Comparison of ENCODE assay signal across 9 cellular contexts in the genomic region with DNA sequence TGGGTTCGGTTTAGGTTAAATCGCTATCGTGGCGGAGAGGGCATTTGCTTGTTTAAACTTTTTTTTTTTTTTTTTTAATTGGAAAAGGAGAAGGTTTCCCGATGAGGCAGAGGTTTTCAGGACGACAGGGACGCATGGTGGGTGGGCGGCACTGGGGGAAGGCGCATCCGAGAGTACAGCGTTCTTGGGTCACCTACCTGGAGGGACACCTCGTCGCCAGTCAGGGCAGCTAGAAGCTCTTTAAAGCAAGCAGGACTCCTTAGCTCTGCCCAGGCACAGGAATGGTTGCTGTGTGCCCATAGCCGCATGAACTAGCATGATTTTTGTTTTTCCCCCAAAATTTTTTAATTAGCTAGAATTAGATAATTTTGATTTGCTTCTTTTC. TPM values are rescaled to one million over a fixed set of nuclear protein-coding genes. Genes with fewer than 3 reads are reported as not detected.
DNase-seq lines count a peak whose midpoint lies in the region; ATAC-seq and TF ChIP-seq lines count a peak whose summit lies in the region.
"Had no signal": no experiment of that assay in that cellular context is flagged by ENCODE, and none has a peak within 500 bp of the region (broad histone marks: within the 10 kb centered on the region; RNA-seq: fewer than 3 reads in every experiment).

No MANE protein-coding gene starts in this region.

- DNase-seq in endothelial cell (ENCODE audit: low spot score): no peak
- DNase-seq in neural progenitor cell (ENCODE audit: low spot score): peak; percentile 29
- DNase-seq in PC-9: no peak

- H4K20me1 ChIP-seq in BLaER1 (peaks cover 40% of the 10 kb centered on the region), Loucy (ENCODE audit: insufficient read depth, low read length, poor library complexity, severe bottlenecking) (peaks cover 9% of the 10 kb centered on the region), neural progenitor cell (ENCODE audit: low read depth) (peaks cover 20% of the 10 kb centered on the region), PC-9 (ENCODE audit: insufficient read depth) (no peaks in the 10 kb centered on the region; the same call in 1 of the 2 replicates)

- H3K9me3 ChIP-seq in BLaER1 (no peaks in the 10 kb centered on the region), Loucy (ENCODE audit: insufficient read depth, low read depth, low read length) (no peaks in the 10 kb centered on the region), neural progenitor cell (ENCODE audit: low read depth) (no peaks in the 10 kb centered on the region), PC-9 (ENCODE audit: insufficient read depth, low read depth) (no peaks in the 10 kb centered on the region)

- H3K9me3 Mint-ChIP-seq in endothelial cell (ENCODE audit: unreplicated experiment) (no peaks in the 10 kb centered on the region), neural progenitor cell (no peaks in the 10 kb centered on the region)

- H3K9ac ChIP-seq in BLaER1: peak overlapping the region; percentile 93
- peak overlapping the region; percentile 81 for H3K9ac ChIP-seq in Loucy (ENCODE audit: low read depth, low read length, poor library complexity, severe bottlenecking)
- H3K9ac ChIP-seq in neural progenitor cell: no peak overlapping the region

- ATAC-seq in GM18907 (IDR thresholded peaks at IDR 0.05; ENCODE audit: unreplicated experiment) (no peak), HG03354 (IDR thresholded peaks at IDR 0.05; ENCODE audit: poor library complexity, severe bottlenecking, unreplicated experiment) (no peak), HG02588 (IDR thresholded peaks at IDR 0.05; ENCODE audit: unreplicated experiment) (no peak)

- H3K4me3 Mint-ChIP-seq in endothelial cell (ENCODE audit: unreplicated experiment) (peak overlapping the region; percentile 82), neural progenitor cell (peak overlapping the region; percentile 84)

- POLR2A ChIA-PET in PC-9 (lab: Charles Lee; ENCODE audit: unreplicated experiment): interaction anchor here (0.6 kb wide), 1 partner anchor 91 kb away, joined by 3 read pairs; no protein-coding TSS in a partner anchor

- BruUV-seq in PC-9 (replicated peaks; lab: Mats Ljungman, UMichigan): no TSS peak

- H3K27me3 Mint-ChIP-seq in endothelial cell (ENCODE audit: unreplicated experiment) (peaks cover 12% of the 10 kb centered on the region), neural progenitor cell (ENCODE audit: insufficient read depth, low read depth) (peaks cover 22% of the 10 kb centered on the region)

- no peaks in the 10 kb centered on the region for H3K27me3 ChIP-seq in BLaER1
- H3K27me3 ChIP-seq in Loucy (ENCODE audit: insufficient read depth, low read length, poor library complexity, severe bottlenecking): no peaks in the 10 kb centered on the region
- peaks cover 77% of the 10 kb centered on the region for H3K27me3 ChIP-seq in neural progenitor cell
- peaks cover 65% of the 10 kb centered on the region for H3K27me3 ChIP-seq in PC-9 (ENCODE audit: insufficient read depth, low read depth)

- peak overlapping the region; percentile 93 for H3K27ac ChIP-seq in BLaER1
- no peak overlapping the region for H3K27ac ChIP-seq in neural progenitor cell
- H3K27ac ChIP-seq in PC-9: no peak overlapping the region

- peaks cover 48% of the 10 kb centered on the region for H3K4me1 Mint-ChIP-seq in endothelial cell (ENCODE audit: unreplicated experiment)
- peaks cover 46% of the 10 kb centered on the region for H3K4me1 Mint-ChIP-seq in neural progenitor cell

- peak overlapping the region; percentile 97 for H3K4me2 ChIP-seq in BLaER1
- H3K4me2 ChIP-seq in Loucy (ENCODE audit: low read depth, low read length, poor library complexity, severe bottlenecking): peak overlapping the region; percentile 94
- H3K4me2 ChIP-seq in neural progenitor cell: peak overlapping the region; percentile 95
- no peak overlapping the region for H3K4me2 ChIP-seq in PC-9

- CTCF ChIA-PET in PC-9 (lab: Charles Lee): no interaction called here

- intact Hi-C loops in PC-9 (cut with micrococcal nuclease; ENCODE audit: unreplicated experiment): no loop called here

- TF ChIP-seq CTCF in Loucy (conservative IDR thresholded peaks at IDR 0.05; ENCODE audit: low read length) (no peak), endothelial cell (IDR thresholded peaks at IDR 0.05; ENCODE audit: unreplicated experiment) (no peak), neural progenitor cell (IDR thresholded peaks at IDR 0.05) (no peak), PC-9 (conservative IDR thresholded peaks at IDR 0.05) (no peak)

- H2AFZ ChIP-seq in Loucy (ENCODE audit: low read length): peak overlapping the region; percentile 83
- no peak overlapping the region for H2AFZ ChIP-seq in neural progenitor cell (replicated peaks)
- H2AFZ ChIP-seq in PC-9: no peak overlapping the region

- H3K79me2 ChIP-seq in Loucy (ENCODE audit: insufficient read depth, low read length) (peaks cover 59% of the 10 kb centered on the region), neural progenitor cell (ENCODE audit: low read depth) (no peaks in the 10 kb centered on the region), PC-9 (ENCODE audit: low read depth) (no peaks in the 10 kb centered on the region)

- H3K9me2 ChIP-seq in Loucy (replicated peaks; ENCODE audit: low read depth, low read length) (no peaks in the 10 kb centered on the region), PC-9 (ENCODE audit: insufficient read depth) (no peaks in the 10 kb centered on the region)

- peaks cover 13% of the 10 kb centered on the region for H3K36me3 ChIP-seq in BLaER1
- H3K36me3 ChIP-seq in Loucy (ENCODE audit: insufficient read depth, low read length): no peaks in the 10 kb centered on the region
- no peaks in the 10 kb centered on the region for H3K36me3 ChIP-seq in neural progenitor cell
- H3K36me3 ChIP-seq in PC-9 (ENCODE audit: low read depth): no peaks in the 10 kb centered on the region

- peak overlapping the region; percentile 17 for H3K27ac Mint-ChIP-seq in endothelial cell (ENCODE audit: unreplicated experiment)
- no peak overlapping the region for H3K27ac Mint-ChIP-seq in neural progenitor cell

- H3K4me1 ChIP-seq in BLaER1 (peaks cover 65% of the 10 kb centered on the region), Loucy (ENCODE audit: insufficient read depth, low read length, poor library complexity, severe bottlenecking) (peaks cover 62% of the 10 kb centered on the region), neural progenitor cell (peaks cover 30% of the 10 kb centered on the region), PC-9 (replicated peaks; ENCODE audit: insufficient read depth) (no peaks in the 10 kb centered on the region)

- peaks cover 7% of the 10 kb centered on the region for H3K36me3 Mint-ChIP-seq in endothelial cell (ENCODE audit: low read depth, unreplicated experiment)
- no peaks in the 10 kb centered on the region for H3K36me3 Mint-ChIP-seq in neural progenitor cell

- H3K4me3 ChIP-seq in BLaER1 (peak overlapping the region; percentile 96), Loucy (ENCODE audit: low read length, poor library complexity, severe bottlenecking) (peak overlapping the region; percentile 86), neural progenitor cell (peak overlapping the region; percentile 78), PC-9 (no peak overlapping the region)

- H3F3A ChIP-seq in Loucy (ENCODE audit: low read depth) (peaks cover 5% of the 10 kb centered on the region; the same call in 1 of the 2 replicates), neural progenitor cell (ENCODE audit: low read depth) (peaks cover 21% of the 10 kb centered on the region), PC-9 (ENCODE audit: insufficient read depth, low read depth) (no peaks in the 10 kb centered on the region)

RNA-seq across cellular contexts. Expression of a gene that starts 0.4 kb away (rescaled TPM):
- total RNA-seq in endothelial cell (ENCODE audit: unreplicated experiment) (34.1 TPM), neural progenitor cell (ENCODE audit: low replicate concordance) (0.28 and 0.65 TPM in 2 replicates), PC-9 (2021) (1.2 and 1.7 TPM in 2 replicates)
- total RNA-seq: LHCN-M2 had no signal

Comparison
In these comparisons a context has a peak if more than half of its experiments do, and no peak if none do; other contexts are left out.
1. RNA of a gene that starts 0.4 kb away (total RNA-seq): 34.1 TPM in endothelial cell (single experiment); 1.2 to 1.7 TPM in PC-9 and 0.28 to 0.65 TPM in neural progenitor cell; every median in the first group is over 10 times any median in the second.